7 cellular contexts compared by ENCODE assay signal in genomic region chr16:67000384-67001158, GRCh38. TPM values are rescaled to one million over a fixed set of nuclear protein-coding genes. Genes with fewer than 3 reads are reported as not detected.
DNase-seq lines count a peak whose midpoint lies in the region; ATAC-seq and TF ChIP-seq lines count a peak whose summit lies in the region.

No MANE protein-coding gene starts in this region.

- no peak overlapping the region for H3K27ac Mint-ChIP-seq in GM23338

- H3K4me1 Mint-ChIP-seq in GM23338 = peaks cover 7% of the 10 kb centered on the region; the same call in 2 of the 3 replicates

- H3K36me3 Mint-ChIP-seq in GM23338 (ENCODE audit: low read depth) = no peaks in the 10 kb centered on the region; the same call in 2 of the 3 replicates

- H3K27ac ChIP-seq in GM23338 (ENCODE audit: low read depth) = no peak overlapping the region
- no peak overlapping the region for H3K27ac ChIP-seq in OCI-LY1 (ENCODE audit: low read depth, low read length, poor library complexity, severe bottlenecking)
- peak overlapping the region; percentile 71 for H3K27ac ChIP-seq in upper lobe of right lung

- H3K4me3 Mint-ChIP-seq in GM23338 = peak overlapping the region; percentile 74

- H4K20me1 ChIP-seq in GM23338 (replicated peaks; ENCODE audit: insufficient read depth) = no peaks in the 10 kb centered on the region
- H4K20me1 ChIP-seq in OCI-LY1 (ENCODE audit: insufficient read depth, low read length) = no peaks in the 10 kb centered on the region

- intact Hi-C loops in upper lobe of right lung (cut with DNase I) = no loop called here

- no peaks in the 10 kb centered on the region for H3F3A ChIP-seq in GM23338 (replicated peaks; ENCODE audit: low read depth)
- H3F3A ChIP-seq in OCI-LY1 (ENCODE audit: insufficient read depth, low read length) = no peaks in the 10 kb centered on the region

- peak overlapping the region; percentile 90 for H3K4me2 ChIP-seq in GM23338
- H3K4me2 ChIP-seq in OCI-LY1 (ENCODE audit: low read length) = peak overlapping the region; percentile 79

- DNase-seq in GM23338 (ENCODE audit: low spot score) (peak; percentile 79), globus pallidus (ENCODE audit: low spot score) (peak; percentile 77), nucleus accumbens (lab: John Stamatoyannopoulos, UW) (peak in 53 of 56 donors; percentile 28 to 86 (median 73)), upper lobe of right lung (peak; percentile 91), kidney glomerular epithelial cell (lab: John Stamatoyannopoulos, UW) (no peak)
- peak; percentile 12 for DNase-seq in activated gamma-delta T cell treated with anti-CD3 and anti-CD28 coated beads, Interleukin-2, amount 50 U/mL, for 16 hours (ENCODE audit: low read depth)

- H3K4me1 ChIP-seq in GM23338 (ENCODE audit: insufficient read depth) (no peaks in the 10 kb centered on the region; the same call in 1 of the 2 replicates), OCI-LY1 (ENCODE audit: insufficient read depth, low read length, severe bottlenecking) (peaks cover 12% of the 10 kb centered on the region), upper lobe of right lung (peaks cover 19% of the 10 kb centered on the region)

- H2AFZ ChIP-seq in GM23338 = peak overlapping the region; percentile 98
- no peak overlapping the region for H2AFZ ChIP-seq in OCI-LY1 (ENCODE audit: low read length)

- no peaks in the 10 kb centered on the region for H3K9me3 Mint-ChIP-seq in GM23338

- H3K27me3 Mint-ChIP-seq in GM23338 (ENCODE audit: insufficient read depth, low read depth, poor library complexity) = peaks cover 41% of the 10 kb centered on the region

- H3K79me2 ChIP-seq in GM23338 (replicated peaks; ENCODE audit: insufficient read depth) = no peaks in the 10 kb centered on the region
- H3K79me2 ChIP-seq in OCI-LY1 (ENCODE audit: insufficient read depth, low read length) = no peaks in the 10 kb centered on the region

- no peaks in the 10 kb centered on the region for H3K9me3 ChIP-seq in OCI-LY1 (ENCODE audit: low read length)
- H3K9me3 ChIP-seq in upper lobe of right lung = no peaks in the 10 kb centered on the region

- H3K9me2 ChIP-seq in GM23338 (ENCODE audit: insufficient read depth) (no peaks in the 10 kb centered on the region), OCI-LY1 (ENCODE audit: low read depth, low read length) (no peaks in the 10 kb centered on the region)

- H3K9ac ChIP-seq in OCI-LY1 (ENCODE audit: low read length) = peak overlapping the region; percentile 55

- ATAC-seq in GM23338 (peak; percentile 86), upper lobe of right lung (peak; percentile 75)

- H3K36me3 ChIP-seq in GM23338 (ENCODE audit: insufficient read depth) (no peaks in the 10 kb centered on the region), OCI-LY1 (ENCODE audit: insufficient read depth, low read length) (no peaks in the 10 kb centered on the region), upper lobe of right lung (peaks cover 3% of the 10 kb centered on the region)

- H3K4me3 ChIP-seq in GM23338 = peak overlapping the region; percentile 72
- peak overlapping the region; percentile 68 for H3K4me3 ChIP-seq in OCI-LY1 (ENCODE audit: low read depth, low read length, poor library complexity, severe bottlenecking)
- peak overlapping the region; percentile 65 for H3K4me3 ChIP-seq in upper lobe of right lung

- peaks cover 54% of the 10 kb centered on the region for H3K27me3 ChIP-seq in GM23338 (ENCODE audit: insufficient read depth)
- no peaks in the 10 kb centered on the region for H3K27me3 ChIP-seq in OCI-LY1 (ENCODE audit: insufficient read depth, low read length)
- H3K27me3 ChIP-seq in upper lobe of right lung = no peaks in the 10 kb centered on the region

- TF ChIP-seq CTCF in GM23338 (conservative IDR thresholded peaks at IDR 0.05; ENCODE audit: low read depth in 2 of 2) = no peak
- TF ChIP-seq CTCF in OCI-LY1 (IDR thresholded peaks at IDR 0.05; ENCODE audit: low read length) = no peak
- no peak for TF ChIP-seq CTCF in upper lobe of right lung (IDR thresholded peaks at IDR 0.05)

TF ChIP-seq in GM23338, 12 proteins besides CTCF, POLR2A, EP300 and RAD21 (continues in another document):
- TF ChIP-seq EZH2phosphoT487 (IDR thresholded peaks at IDR 0.05; ENCODE audit: unreplicated experiment) (no peak), POLR2AphosphoS5 (IDR thresholded peaks at IDR 0.05; ENCODE audit: low read depth) (no peak; the same call in 1 of the 2 replicates), ETS1 (IDR thresholded peaks at IDR 0.05) (no peak), CREB1 (CRISPR knock-in tag; IDR thresholded peaks at IDR 0.05; ENCODE audit: low read depth) (no peak; the same call in 1 of the 2 replicates), ZNF462 (CRISPR knock-in tag; IDR thresholded peaks at IDR 0.05) (no peak)

RNA-seq across cellular contexts. Expression of gene CES4A, which starts 12.2 kb away (rescaled TPM):
- 0.10 and 0.39 TPM in 2 replicates for total RNA-seq in GM23338 (2014; rRNA removed; shearing (Covaris generic))
- polyA plus RNA-seq in GM23338 (2016; fragmentation: Nextera tagmentation; extraction: Ambion mirVana) = 0.16 and 0.42 TPM in 2 replicates
- 13.3 TPM for total RNA-seq in upper lobe of right lung

RNA-seq across cellular contexts. Expression of gene CBFB, which starts 28.4 kb away (rescaled TPM):
- 26.9 and 27.8 TPM in 2 replicates for total RNA-seq in GM23338 (2014; rRNA removed; shearing (Covaris generic))
- polyA plus RNA-seq in GM23338 (2016; fragmentation: Nextera tagmentation; extraction: Ambion mirVana) = 26.1 and 31.0 TPM in 2 replicates
- 63.0 TPM for total RNA-seq in upper lobe of right lung

RNA-seq across cellular contexts. Expression of gene CES3, which starts 39.5 kb away (rescaled TPM):
- total RNA-seq in GM23338 (2014; rRNA removed; shearing (Covaris generic)) = 0.66 and 1.0 TPM in 2 replicates
- 0.55 and 0.92 TPM in 2 replicates for polyA plus RNA-seq in GM23338 (2016; fragmentation: Nextera tagmentation; extraction: Ambion mirVana)
- 3.4 TPM for total RNA-seq in upper lobe of right lung

Comparison
In these comparisons a context has a peak if more than half of its experiments do, and no peak if none do; other contexts are left out.
1. RNA of gene CES4A, which starts 12.2 kb away (total RNA-seq): 13.3 TPM in upper lobe of right lung (single experiment); 0.10 to 0.39 TPM in GM23338; every median in the first group is over 10 times any median in the second.
2. Peak in every context shown above with its lines, with median percentiles within 50 percentile points of each other: H3K4me3 ChIP-seq.